8 cellular contexts compared by ENCODE assay signal in genomic region chr3:49413338-49413734, GRCh38.
DNase-seq lines count a peak whose midpoint lies in the region; ATAC-seq and TF ChIP-seq lines count a peak whose summit lies in the region.

No MANE protein-coding gene starts in this region.

- CTCF ChIA-PET in AG04449 (lab: Yijun Ruan, JAX): interaction anchor here (0.9 kb wide), 1 partner anchor 73 kb away, joined by 3 read pairs; the partner anchor contains the start of gene USP4

- no peak for DNase-seq in AG04449 (ENCODE audit: low read depth, low spot score)
- no peak for DNase-seq in cardiac fibroblast (ENCODE audit: low read depth in 2 of 2)
- DNase-seq in NOMO-1 treated with dmso at 0.1 percent for 144 hours (lab: John Stamatoyannopoulos, UW; ENCODE audit: unreplicated experiment): no peak
- no peak for DNase-seq in caudate nucleus (lab: John Stamatoyannopoulos, UW)
- DNase-seq in OCI-M1 (lab: John Stamatoyannopoulos, UW): no peak

- TF ChIP-seq CTCF in AG04449 (IDR thresholded peaks at IDR 0.05; ENCODE audit: insufficient read depth, low read length, missing control alignments): no peak
- TF ChIP-seq CTCF in KMS-11 (conservative IDR thresholded peaks at IDR 0.05; ENCODE audit: low read depth, low read length): no peak
- no peak for TF ChIP-seq CTCF in cardiac fibroblast (IDR thresholded peaks at IDR 0.05; ENCODE audit: low read depth, low read length)

- H3K36me3 ChIP-seq in KMS-11 (ENCODE audit: insufficient read depth) (no peaks in the 10 kb centered on the region), muscle layer of duodenum (ENCODE audit: control insufficient read depth in 1 of 2, insufficient read depth in 2 of 2, low read length in 2 of 2) (peaks cover 13 to 32% of the 10 kb centered on the region in 2 donors)

- no peak overlapping the region for H3K9ac ChIP-seq in KMS-11

- ATAC-seq in GM19324 (IDR thresholded peaks at IDR 0.05; ENCODE audit: low FRiP score, unreplicated experiment): no peak

- no peak overlapping the region for H3K27ac ChIP-seq in KMS-11
- peak overlapping the region; percentile 95 for H3K27ac ChIP-seq in muscle layer of duodenum (ENCODE audit: low read length)
- H3K27ac ChIP-seq in caudate nucleus (ENCODE audit: low read depth, low read length): no peak overlapping the region

- H3K9me3 ChIP-seq in muscle layer of duodenum (ENCODE audit: control insufficient read depth in 1 of 2, low read length in 2 of 2): no peaks in the 10 kb centered on the region

- POLR2A ChIA-PET in AG04449 (lab: Yijun Ruan, JAX): interaction anchor here (1.1 to 2.5 kb wide), 3 partner anchors 8 to 74 kb away, joined by 4 to 22 read pairs (median 16); partner anchors contain the start of gene USP4

- peak overlapping the region; percentile 71 for H3K4me2 ChIP-seq in KMS-11

- peaks cover 28% of the 10 kb centered on the region for H3K4me1 ChIP-seq in KMS-11 (ENCODE audit: low read depth, poor library complexity, severe bottlenecking)
- peaks cover 30 to 37% of the 10 kb centered on the region in 2 donors for H3K4me1 ChIP-seq in muscle layer of duodenum (ENCODE audit: control insufficient read depth in 1 of 2, insufficient read depth in 2 of 2, low read length in 2 of 2)

- H3K79me2 ChIP-seq in KMS-11 (ENCODE audit: insufficient read depth, low read depth): peaks cover 40% of the 10 kb centered on the region

- H3K4me3 ChIP-seq in AG04449 (ENCODE audit: low read depth, low read length): peak overlapping the region; percentile 96
- peak overlapping the region; percentile 52 for H3K4me3 ChIP-seq in KMS-11 (IDR thresholded peaks at IDR 0.05; ENCODE audit: insufficient read depth, low read depth, low read length)
- H3K4me3 ChIP-seq in cardiac fibroblast (replicated peaks in 1 of 2; ENCODE audit: low read depth in 2 of 2, low read length in 2 of 2): peak overlapping the region; percentile 87 to 95
- peak overlapping the region; percentile 60 to 95 for H3K4me3 ChIP-seq in muscle layer of duodenum (ENCODE audit: low read depth in 1 of 2, low read length in 2 of 2)

- no peak overlapping the region for H2AFZ ChIP-seq in KMS-11 (ENCODE audit: low read depth)

- H4K20me1 ChIP-seq in KMS-11 (ENCODE audit: insufficient read depth): peaks cover 17% of the 10 kb centered on the region; the same call in 1 of the 2 replicates

- H3K27me3 ChIP-seq in KMS-11 (ENCODE audit: insufficient read depth, low read depth) (no peaks in the 10 kb centered on the region), muscle layer of duodenum (ENCODE audit: low read depth, low read length) (no peaks in the 10 kb centered on the region)
